8 cellular contexts compared by ENCODE assay signal in genomic region chr19:7533281-7533819, GRCh38.
DNase-seq lines count a peak whose midpoint lies in the region; ATAC-seq lines count a peak whose summit lies in the region.

No MANE protein-coding gene starts in this region.

- peak overlapping the region; percentile 87 for H3K27ac Mint-ChIP-seq in central memory CD8-positive, alpha-beta T cell (ENCODE audit: low read depth)
- peak overlapping the region; percentile 65 for H3K27ac Mint-ChIP-seq in stimulated activated naive B cell treated with anti-CD40 and anti-IgM and Interleukin-4, amounts not matched to agents 10 μg/mL and 1 μg/mL and 100 μg/mL, for 72 hours

- H3K4me1 ChIP-seq in ACC112 (ENCODE audit: control insufficient read depth, insufficient read depth, low read length, unreplicated experiment): no peaks in the 10 kb centered on the region

- no peak for DNase-seq in central memory CD8-positive, alpha-beta T cell (ENCODE audit: low spot score in 2 of 2)
- DNase-seq in left kidney (ENCODE audit: low read depth, low spot score): peak; percentile 75
- DNase-seq in stimulated activated naive B cell treated with anti-CD40 and anti-IgM and Interleukin-4, amounts not matched to agents 10 μg/mL and 1 μg/mL and 100 μg/mL, for 72 hours: no peak
- no peak for DNase-seq in iPS-NIHi11 (ENCODE audit: low spot score)

- no peaks in the 10 kb centered on the region for H3K79me2 ChIP-seq in ACC112 (ENCODE audit: control insufficient read depth, insufficient read depth, low read length, unreplicated experiment)

- H3K27me3 Mint-ChIP-seq in central memory CD8-positive, alpha-beta T cell: no peaks in the 10 kb centered on the region
- H3K27me3 Mint-ChIP-seq in stimulated activated naive B cell treated with anti-CD40 and anti-IgM and Interleukin-4, amounts not matched to agents 10 μg/mL and 1 μg/mL and 100 μg/mL, for 72 hours: no peaks in the 10 kb centered on the region

- H3K4me3 Mint-ChIP-seq in central memory CD8-positive, alpha-beta T cell: peak overlapping the region; percentile 94
- peak overlapping the region; percentile 98 to 99 for H3K4me3 Mint-ChIP-seq in stimulated activated naive B cell treated with anti-CD40 and anti-IgM and Interleukin-4, amounts not matched to agents 10 μg/mL and 1 μg/mL and 100 μg/mL, for 72 hours

- H3K4me3 ChIP-seq in ACC112 (ENCODE audit: low read depth, low read length): peak overlapping the region; percentile 92

- peaks cover 24% of the 10 kb centered on the region for H3K4me1 Mint-ChIP-seq in central memory CD8-positive, alpha-beta T cell
- H3K4me1 Mint-ChIP-seq in stimulated activated naive B cell treated with anti-CD40 and anti-IgM and Interleukin-4, amounts not matched to agents 10 μg/mL and 1 μg/mL and 100 μg/mL, for 72 hours: peaks cover 17 to 35% of the 10 kb centered on the region in 2 donors

- H3K9me3 Mint-ChIP-seq in central memory CD8-positive, alpha-beta T cell: no peaks in the 10 kb centered on the region
- H3K9me3 Mint-ChIP-seq in stimulated activated naive B cell treated with anti-CD40 and anti-IgM and Interleukin-4, amounts not matched to agents 10 μg/mL and 1 μg/mL and 100 μg/mL, for 72 hours: no peaks in the 10 kb centered on the region

- ATAC-seq in central memory CD8-positive, alpha-beta T cell (replicated peaks; ENCODE audit: extremely low read depth, poor library complexity, severe bottlenecking): no peak
- ATAC-seq in stimulated activated naive B cell treated with anti-CD40 and anti-IgM and Interleukin-4, amounts not matched to agents 10 μg/mL and 1 μg/mL and 100 μg/mL, for 72 hours (replicated peaks): no peak
- no peak for ATAC-seq in HG03354 (IDR thresholded peaks at IDR 0.05; ENCODE audit: poor library complexity, severe bottlenecking, unreplicated experiment)
- no peak for ATAC-seq in GM18502 (IDR thresholded peaks at IDR 0.05; ENCODE audit: poor library complexity, unreplicated experiment)

- H3K36me3 Mint-ChIP-seq in central memory CD8-positive, alpha-beta T cell (ENCODE audit: insufficient read depth): peaks cover 11% of the 10 kb centered on the region
- H3K36me3 Mint-ChIP-seq in stimulated activated naive B cell treated with anti-CD40 and anti-IgM and Interleukin-4, amounts not matched to agents 10 μg/mL and 1 μg/mL and 100 μg/mL, for 72 hours: peaks cover 27 to 35% of the 10 kb centered on the region in 2 donors

- H3K27ac ChIP-seq in ACC112 (ENCODE audit: low read depth, low read length): no peak overlapping the region; the same call in 1 of the 2 replicates
- H3K27ac ChIP-seq in KOPT-K1 (ENCODE audit: low read depth, low read length, poor library complexity, severe bottlenecking): peak overlapping the region; percentile 4

- H3K9me3 ChIP-seq in KOPT-K1 (ENCODE audit: insufficient read depth, low read length, poor library complexity, severe bottlenecking): no peaks in the 10 kb centered on the region

- peak overlapping the region; percentile 85 for H2AFZ ChIP-seq in ACC112 (ENCODE audit: low read length, unreplicated experiment)

- H3K36me3 ChIP-seq in ACC112 (ENCODE audit: insufficient read depth, low read length) (no peaks in the 10 kb centered on the region), KOPT-K1 (ENCODE audit: insufficient read depth, low read length) (peaks cover 19% of the 10 kb centered on the region; the same call in 1 of the 2 replicates)

- no peaks in the 10 kb centered on the region for H3K27me3 ChIP-seq in ACC112 (ENCODE audit: insufficient read depth, low read length)
